Comparison of ENCODE assay signal across 28 cellular contexts in genomic region chr7:11795231-11795630, GRCh38.
"Had no signal": no experiment of that assay in that cellular context is flagged by ENCODE, and none has a peak within 500 bp of the region (broad histone marks: within the 10 kb centered on the region; RNA-seq: fewer than 3 reads in every experiment).

No MANE protein-coding gene starts in this region.

- H3K27me3 Mint-ChIP-seq: stimulated activated memory B cell treated with anti-CD40 and anti-IgM and Interleukin-4, amounts not matched to agents 10 μg/mL and 1 μg/mL and 100 μg/mL, for 72 hours; stimulated activated naive B cell treated with anti-CD40 and anti-IgM and Interleukin-4, amounts not matched to agents 10 μg/mL and 1 μg/mL and 100 μg/mL, for 72 hours; stimulated activated naive CD8-positive, alpha-beta T cell treated with anti-CD3 and anti-CD28 coated beads, Interleukin-15, amount 100 ng/mL, for 72 hours; stimulated activated naive CD8-positive, alpha-beta T cell treated with anti-CD3 and anti-CD28 coated beads, Interleukin-15, Interleukin-2, amounts not matched to agents 100 ng/mL and 50 ng/mL, for 24 hours; type B pancreatic cell had no signal

- H3K4me3 ChIP-seq: stomach, suprapubic skin, testis, thoracic aorta, thyroid gland, tibial artery, tibial nerve, transverse colon, upper lobe of left lung, upper lobe of right lung, uterus had no signal

- H3K27ac Mint-ChIP-seq: stimulated activated effector memory CD8-positive, alpha-beta T cell treated with anti-CD3 and anti-CD28 coated beads, Interleukin-12 subunit alpha, Interleukin-12 subunit beta, amount 100 ng/mL, for 72 hours; stimulated activated memory B cell treated with anti-CD40 and anti-IgM and Interleukin-4, amounts not matched to agents 10 μg/mL and 1 μg/mL and 100 μg/mL, for 72 hours; stimulated activated naive B cell treated with anti-CD40 and anti-IgM and Interleukin-4, amounts not matched to agents 10 μg/mL and 1 μg/mL and 100 μg/mL, for 72 hours; stimulated activated naive CD8-positive, alpha-beta T cell treated with anti-CD3 and anti-CD28 coated beads, Interleukin-15, amount 100 ng/mL, for 72 hours; stimulated activated naive CD8-positive, alpha-beta T cell treated with anti-CD3 and anti-CD28 coated beads, Interleukin-15, Interleukin-2, amounts not matched to agents 100 ng/mL and 50 ng/mL, for 24 hours; type B pancreatic cell had no signal

- H3K36me3 Mint-ChIP-seq: stimulated activated effector memory CD8-positive, alpha-beta T cell treated with anti-CD3 and anti-CD28 coated beads, Interleukin-12 subunit alpha, Interleukin-12 subunit beta, amount 100 ng/mL, for 72 hours; stimulated activated memory B cell treated with anti-CD40 and anti-IgM and Interleukin-4, amounts not matched to agents 10 μg/mL and 1 μg/mL and 100 μg/mL, for 72 hours; stimulated activated naive B cell treated with anti-CD40 and anti-IgM and Interleukin-4, amounts not matched to agents 10 μg/mL and 1 μg/mL and 100 μg/mL, for 72 hours; type B pancreatic cell had no signal

- H3K4me1 ChIP-seq: stomach, suprapubic skin, testis, thyroid gland, tibial artery, tibial nerve, transverse colon, upper lobe of left lung, upper lobe of right lung, uterus had no signal

- H3K4me3 Mint-ChIP-seq: stimulated activated effector memory CD8-positive, alpha-beta T cell treated with anti-CD3 and anti-CD28 coated beads, Interleukin-12 subunit alpha, Interleukin-12 subunit beta, amount 100 ng/mL, for 72 hours; stimulated activated memory B cell treated with anti-CD40 and anti-IgM and Interleukin-4, amounts not matched to agents 10 μg/mL and 1 μg/mL and 100 μg/mL, for 72 hours; stimulated activated naive B cell treated with anti-CD40 and anti-IgM and Interleukin-4, amounts not matched to agents 10 μg/mL and 1 μg/mL and 100 μg/mL, for 72 hours; stimulated activated naive CD8-positive, alpha-beta T cell treated with anti-CD3 and anti-CD28 coated beads, Interleukin-15, amount 100 ng/mL, for 72 hours; stimulated activated naive CD8-positive, alpha-beta T cell treated with anti-CD3 and anti-CD28 coated beads, Interleukin-15, Interleukin-2, amounts not matched to agents 100 ng/mL and 50 ng/mL, for 24 hours; type B pancreatic cell had no signal

- H3K27me3 ChIP-seq: stomach, suprapubic skin, testis, thyroid gland, tibial artery, tibial nerve, transverse colon, upper lobe of left lung, upper lobe of right lung, uterus had no signal

- ATAC-seq: stimulated activated effector memory CD8-positive, alpha-beta T cell treated with anti-CD3 and anti-CD28 coated beads, Interleukin-12 subunit alpha, Interleukin-12 subunit beta, amount 100 ng/mL, for 72 hours; stimulated activated memory B cell treated with anti-CD40 and anti-IgM and Interleukin-4, amounts not matched to agents 10 μg/mL and 1 μg/mL and 100 μg/mL, for 72 hours; stimulated activated naive B cell treated with anti-CD40 and anti-IgM and Interleukin-4, amounts not matched to agents 10 μg/mL and 1 μg/mL and 100 μg/mL, for 72 hours; stimulated activated naive CD8-positive, alpha-beta T cell treated with anti-CD3 and anti-CD28 coated beads, Interleukin-15, amount 100 ng/mL, for 72 hours; stimulated activated naive CD8-positive, alpha-beta T cell treated with anti-CD3 and anti-CD28 coated beads, Interleukin-15, Interleukin-2, amounts not matched to agents 100 U/mL and 50 U/mL, for 24 hours; upper lobe of right lung had no signal

- H3K27ac ChIP-seq: stomach, suprapubic skin, testis, thoracic aorta, thyroid gland, tibial artery, transverse colon, upper lobe of left lung, upper lobe of right lung, uterus had no signal

- FAIRE-seq: urothelium cell line had no signal

- H3K9me3 Mint-ChIP-seq: stimulated activated memory B cell treated with anti-CD40 and anti-IgM and Interleukin-4, amounts not matched to agents 10 μg/mL and 1 μg/mL and 100 μg/mL, for 72 hours; stimulated activated naive B cell treated with anti-CD40 and anti-IgM and Interleukin-4, amounts not matched to agents 10 μg/mL and 1 μg/mL and 100 μg/mL, for 72 hours; stimulated activated naive CD8-positive, alpha-beta T cell treated with anti-CD3 and anti-CD28 coated beads, Interleukin-15, amount 100 ng/mL, for 72 hours; stimulated activated naive CD8-positive, alpha-beta T cell treated with anti-CD3 and anti-CD28 coated beads, Interleukin-15, Interleukin-2, amounts not matched to agents 100 ng/mL and 50 ng/mL, for 24 hours; type B pancreatic cell had no signal

- DNase-seq: stimulated activated CD4-positive, alpha-beta T cell treated with anti-CD3 and anti-CD28 coated beads, Interleukin-2, amount 100 ng/mL, for 48 hours; stimulated activated CD4-positive, alpha-beta T cell treated with anti-CD3 and anti-CD28 coated beads, Interleukin-4, amount 100 ng/mL, for 1 hour; stimulated activated CD4-positive, alpha-beta T cell treated with anti-CD3 and anti-CD28 coated beads, Interleukin-4, amount 100 ng/mL, for 24 hours; stimulated activated CD4-positive, alpha-beta T cell treated with anti-CD3 and anti-CD28 coated beads, Interleukin-4, amount 100 ng/mL, for 4 hours; stimulated activated CD8-positive, alpha-beta memory T cell treated with anti-CD3 and anti-CD28 coated beads, Interleukin-4, amount 100 ng/mL, for 48 hours; stimulated activated naive B cell treated with anti-CD40 and anti-IgM and Interleukin-4, amounts not matched to agents 10 μg/mL and 1 μg/mL and 100 μg/mL, for 72 hours; stimulated activated naive CD4-positive, alpha-beta T cell; stimulated activated naive CD4-positive, alpha-beta T cell treated with Interleukin-2 at 50 U/mL for 16 hours; stimulated activated naive CD8-positive, alpha-beta T cell treated with anti-CD3 and anti-CD28 coated beads, Interleukin-15, amount 100 ng/mL, for 72 hours; stimulated activated naive CD8-positive, alpha-beta T cell treated with anti-CD3 and anti-CD28 coated beads, Interleukin-15, Interleukin-2, amounts not matched to agents 100 U/mL and 50 U/mL, for 24 hours; stomach; substantia nigra; testis; thyroid gland; tibial artery; transverse colon; trophoblast cell; upper lobe of left lung; upper lobe of right lung; uterus had no signal

- H3K4me1 Mint-ChIP-seq: stimulated activated effector memory CD8-positive, alpha-beta T cell treated with anti-CD3 and anti-CD28 coated beads, Interleukin-12 subunit alpha, Interleukin-12 subunit beta, amount 100 ng/mL, for 72 hours; stimulated activated memory B cell treated with anti-CD40 and anti-IgM and Interleukin-4, amounts not matched to agents 10 μg/mL and 1 μg/mL and 100 μg/mL, for 72 hours; stimulated activated naive B cell treated with anti-CD40 and anti-IgM and Interleukin-4, amounts not matched to agents 10 μg/mL and 1 μg/mL and 100 μg/mL, for 72 hours; stimulated activated naive CD8-positive, alpha-beta T cell treated with anti-CD3 and anti-CD28 coated beads, Interleukin-15, amount 100 ng/mL, for 72 hours had no signal

- H3K9me3 ChIP-seq: stomach, suprapubic skin, testis, thoracic aorta, thyroid gland, tibial artery, tibial nerve, transverse colon, upper lobe of left lung, upper lobe of right lung, uterus had no signal

- H3K36me3 ChIP-seq: stomach, suprapubic skin, thoracic aorta, thyroid gland, tibial artery, tibial nerve, transverse colon, upper lobe of left lung, upper lobe of right lung, uterus had no signal
